15 cellular contexts compared by ENCODE assay signal in the genomic region with DNA sequence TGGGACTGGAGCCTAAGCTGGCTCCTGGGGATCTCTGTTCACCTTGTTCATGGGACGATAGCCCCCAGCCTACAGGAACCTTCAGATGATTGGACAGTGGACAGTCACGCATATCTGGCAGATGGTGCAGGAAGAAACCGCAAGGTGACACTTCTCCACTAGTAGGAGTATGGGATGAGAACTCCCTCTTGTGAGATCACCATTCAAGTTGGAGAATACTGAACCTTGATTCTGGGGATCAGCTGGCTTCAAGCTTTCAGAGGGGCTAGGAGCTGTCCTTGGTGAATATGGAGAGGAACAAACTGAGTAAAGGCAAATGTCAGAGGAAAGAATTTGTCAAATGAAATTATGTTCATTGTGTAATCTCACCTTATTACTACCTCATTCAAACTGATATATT.
A peak's percentile ranks its signal among the peaks of the same experiment; 100 is the strongest.
DNase-seq lines count a peak whose midpoint lies in the region; ATAC-seq and TF ChIP-seq lines count a peak whose summit lies in the region.
"Had no signal": no experiment of that assay in that cellular context is flagged by ENCODE, and none has a peak within 500 bp of the region (broad histone marks: within the 10 kb centered on the region; RNA-seq: fewer than 3 reads in every experiment).

No MANE protein-coding gene starts in this region.

- peaks cover 16% of the 10 kb centered on the region for H3K36me3 Mint-ChIP-seq in activated CD4-positive, alpha-beta T cell treated with anti-CD3 and anti-CD28 coated beads, Interleukin-2, amount 10 ng/mL, durations not matched to agents 24 days and 14 days (ENCODE audit: low read depth)
- H3K36me3 Mint-ChIP-seq in activated naive CD8-positive, alpha-beta T cell treated with anti-CD3 and anti-CD28 coated beads, Interleukin-2, amount 10 ng/mL, durations not matched to agents 7 days and 5 days, result peaks cover 40% of the 10 kb centered on the region
- peaks cover 3% of the 10 kb centered on the region for H3K36me3 Mint-ChIP-seq in activated T-cell treated with anti-CD3 and anti-CD28 coated beads, Interleukin-2, amount 50 U/mL, for 4 hours (ENCODE audit: insufficient read depth)

- no peak overlapping the region for H3K4me3 ChIP-seq in retinal pigment epithelial cell (ENCODE audit: low read length)
- H3K4me3 ChIP-seq: adrenal gland, skin epidermis had no signal

- intact Hi-C loops in activated CD4-positive, alpha-beta T cell treated with anti-CD3 and anti-CD28 coated beads, Interleukin-2, amount 10 ng/mL, durations not matched to agents 24 days and 14 days (cut with micrococcal nuclease), result loop anchor here (1.0 to 10.0 kb wide), 4 partner anchors 7 to 227 kb away; a partner anchor contains a TSS

- H3K27me3 Mint-ChIP-seq in activated CD4-positive, alpha-beta T cell treated with anti-CD3 and anti-CD28 coated beads, Interleukin-2, amount 10 ng/mL, durations not matched to agents 24 days and 14 days, result no peaks in the 10 kb centered on the region
- no peaks in the 10 kb centered on the region for H3K27me3 Mint-ChIP-seq in activated naive CD8-positive, alpha-beta T cell treated with anti-CD3 and anti-CD28 coated beads, Interleukin-2, amount 10 ng/mL, durations not matched to agents 7 days and 5 days
- H3K27me3 Mint-ChIP-seq in activated T-cell treated with anti-CD3 and anti-CD28 coated beads, Interleukin-2, amount 50 U/mL, for 4 hours (ENCODE audit: low read depth), result no peaks in the 10 kb centered on the region
- H3K27me3 Mint-ChIP-seq: B cell had no signal

- no peak for ATAC-seq in activated naive CD8-positive, alpha-beta T cell treated with anti-CD3 and anti-CD28 coated beads, Interleukin-2, amount 10 ng/mL, durations not matched to agents 7 days and 5 days (ENCODE audit: low read depth)
- ATAC-seq in HG02840 (IDR thresholded peaks at IDR 0.05; ENCODE audit: low FRiP score, unreplicated experiment), result no peak
- no peak for ATAC-seq in activated T-cell treated with anti-CD3 and anti-CD28 coated beads, Interleukin-2, amount 50 U/mL, for 4 hours
- ATAC-seq: activated CD4-positive, CD25-positive, alpha-beta regulatory T cell treated with anti-CD3 and anti-CD28 coated beads, Interleukin-2, amount 50 U/mL, for 24 hours had no signal

- peak overlapping the region; percentile 65 for H3K27ac Mint-ChIP-seq in activated CD4-positive, alpha-beta T cell treated with anti-CD3 and anti-CD28 coated beads, Interleukin-2, amount 10 ng/mL, durations not matched to agents 24 days and 14 days
- H3K27ac Mint-ChIP-seq in activated naive CD8-positive, alpha-beta T cell treated with anti-CD3 and anti-CD28 coated beads, Interleukin-2, amount 10 ng/mL, durations not matched to agents 7 days and 5 days, result peak overlapping the region; percentile 94
- H3K27ac Mint-ChIP-seq: B cell had no signal

- in situ Hi-C loops in KBM-7 (cut with MboI; ENCODE audit: low pct_unique_long_range_greater_than_20kb, low sequenced_read_pairs), result no loop called here

- TF ChIP-seq CTCF in retinal pigment epithelial cell (conservative IDR thresholded peaks at IDR 0.05; ENCODE audit: low read depth, low read length), result peak; percentile 9

- DNase-seq in activated CD4-positive, alpha-beta T cell treated with anti-CD3 and anti-CD28 coated beads, Interleukin-2, amount 10 ng/mL, durations not matched to agents 24 days and 14 days, result no peak
- no peak for DNase-seq in activated CD4-positive, alpha-beta T cell treated with anti-CD3 and anti-CD28 coated beads, Interleukin-2, amount 50 U/mL, for 4 hours
- DNase-seq in KBM-7 (peak; percentile 16), retinal pigment epithelial cell (ENCODE audit: low read depth) (no peak), nucleus accumbens (lab: John Stamatoyannopoulos, UW) (no peak)
- no peak for DNase-seq in activated naive CD8-positive, alpha-beta T cell treated with anti-CD3 and anti-CD28 coated beads, Interleukin-2, amount 10 ng/mL, durations not matched to agents 7 days and 5 days
- no peak for DNase-seq in activated T-cell treated with anti-CD3 and anti-CD28 coated beads, Interleukin-2, amount 50 U/mL, for 4 hours
- DNase-seq: adrenal gland, hypothalamus, midbrain, NCI-H2081 treated with DMSO at 0.1 percent for 48 hours had no signal

- H3K9me3 Mint-ChIP-seq in activated CD4-positive, alpha-beta T cell treated with anti-CD3 and anti-CD28 coated beads, Interleukin-2, amount 10 ng/mL, durations not matched to agents 24 days and 14 days, result peaks cover 6% of the 10 kb centered on the region
- H3K9me3 Mint-ChIP-seq in activated naive CD8-positive, alpha-beta T cell treated with anti-CD3 and anti-CD28 coated beads, Interleukin-2, amount 10 ng/mL, durations not matched to agents 7 days and 5 days, result peaks cover 17% of the 10 kb centered on the region
- no peaks in the 10 kb centered on the region for H3K9me3 Mint-ChIP-seq in activated T-cell treated with anti-CD3 and anti-CD28 coated beads, Interleukin-2, amount 50 U/mL, for 4 hours

- POLR2A ChIA-PET in activated naive CD8-positive, alpha-beta T cell treated with anti-CD3 and anti-CD28 coated beads, Interleukin-2, amount 10 ng/mL, durations not matched to agents 7 days and 5 days (lab: Charles Lee), result no interaction called here

- no peak overlapping the region for H3K4me3 Mint-ChIP-seq in activated CD4-positive, alpha-beta T cell treated with anti-CD3 and anti-CD28 coated beads, Interleukin-2, amount 10 ng/mL, durations not matched to agents 24 days and 14 days
- H3K4me3 Mint-ChIP-seq in activated naive CD8-positive, alpha-beta T cell treated with anti-CD3 and anti-CD28 coated beads, Interleukin-2, amount 10 ng/mL, durations not matched to agents 7 days and 5 days, result peak overlapping the region; percentile 70
- no peak overlapping the region for H3K4me3 Mint-ChIP-seq in activated T-cell treated with anti-CD3 and anti-CD28 coated beads, Interleukin-2, amount 50 U/mL, for 4 hours
- H3K4me3 Mint-ChIP-seq: B cell had no signal

- peaks cover 48% of the 10 kb centered on the region for H3K4me1 Mint-ChIP-seq in activated CD4-positive, alpha-beta T cell treated with anti-CD3 and anti-CD28 coated beads, Interleukin-2, amount 10 ng/mL, durations not matched to agents 24 days and 14 days
- peaks cover 52% of the 10 kb centered on the region for H3K4me1 Mint-ChIP-seq in activated naive CD8-positive, alpha-beta T cell treated with anti-CD3 and anti-CD28 coated beads, Interleukin-2, amount 10 ng/mL, durations not matched to agents 7 days and 5 days
- peaks cover 38% of the 10 kb centered on the region for H3K4me1 Mint-ChIP-seq in activated T-cell treated with anti-CD3 and anti-CD28 coated beads, Interleukin-2, amount 50 U/mL, for 4 hours (ENCODE audit: low read depth)
